In genomic region chr19:7699422-7700127, GRCh38 we compare ENCODE assay signal across 9 cellular contexts. TPM values are rescaled to one million over a fixed set of nuclear protein-coding genes. Genes with fewer than 3 reads are reported as not detected.
DNase-seq lines count a peak whose midpoint lies in the region; ATAC-seq and TF ChIP-seq lines count a peak whose summit lies in the region.
"Had no signal": no experiment of that assay in that cellular context is flagged by ENCODE, and none has a peak within 500 bp of the region (broad histone marks: within the 10 kb centered on the region; RNA-seq: fewer than 3 reads in every experiment).

No MANE protein-coding gene starts in this region.

- H3K27me3 Mint-ChIP-seq in T-helper 17 cell (peaks cover 17% of the 10 kb centered on the region), memory B cell (no peaks in the 10 kb centered on the region)

- no peaks in the 10 kb centered on the region for H3K9me3 ChIP-seq in T-helper 17 cell (ENCODE audit: control insufficient read depth, low read length, poor library complexity, severe bottlenecking)

- DNase-seq in CD1c-positive myeloid dendritic cell (ENCODE audit: extremely low spot score) (peak; percentile 93), T-helper 17 cell (no peak), memory B cell (ENCODE audit: low spot score in 2 of 2) (no peak), hippocampal formation (lab: John Stamatoyannopoulos, UW) (no peak), iPS-NIHi11 (ENCODE audit: low spot score) (no peak), NCI-H1092 treated with DMSO at 0.1 percent for 48 hours (lab: John Stamatoyannopoulos, UW) (no peak)
- DNase-seq: immature natural killer cell had no signal

- H3K9me3 Mint-ChIP-seq in memory B cell = no peaks in the 10 kb centered on the region

- H3K4me1 Mint-ChIP-seq in T-helper 17 cell (peaks cover 18% of the 10 kb centered on the region), memory B cell (peaks cover 58% of the 10 kb centered on the region)

- peak overlapping the region; percentile 57 for H3K27ac Mint-ChIP-seq in T-helper 17 cell
- peak overlapping the region; percentile 97 for H3K27ac Mint-ChIP-seq in memory B cell
- H3K27ac Mint-ChIP-seq: immature natural killer cell had no signal

- peak; percentile 16 for TF ChIP-seq POLR2A in GM19193 (IDR thresholded peaks at IDR 0.05; ENCODE audit: extremely low read depth, insufficient read depth, insufficient read length)

- H3K4me3 Mint-ChIP-seq in T-helper 17 cell (peak overlapping the region; percentile 33), memory B cell (peak overlapping the region; percentile 72)
- H3K4me3 Mint-ChIP-seq: immature natural killer cell had no signal

- ATAC-seq in T-helper 17 cell (no peak), memory B cell (ENCODE audit: low read depth) (peak; percentile 17), HG03196 (IDR thresholded peaks at IDR 0.05; ENCODE audit: unreplicated experiment) (no peak)

- H3K36me3 Mint-ChIP-seq in T-helper 17 cell (ENCODE audit: low read depth) (peaks cover 2% of the 10 kb centered on the region), memory B cell (peaks cover 8% of the 10 kb centered on the region)
- H3K36me3 Mint-ChIP-seq: immature natural killer cell had no signal

RNA-seq across cellular contexts. Expression of gene FCER2, which starts 2.4 kb away (rescaled TPM):
- 1 to 10 TPM in 1 of 2 donors, not detected in 1; 7.0 TPM for total RNA-seq in T-helper 17 cell

RNA-seq across cellular contexts. Expression of gene TRAPPC5, which starts 18.9 kb away (rescaled TPM):
- total RNA-seq in T-helper 17 cell = 10 to 100 TPM; 55.5 to 69.8 TPM

RNA-seq across cellular contexts. Expression of gene MCEMP1, which starts 22.7 kb away (rescaled TPM):
- total RNA-seq in T-helper 17 cell = under 1 TPM; 0.52 to 0.68 TPM

RNA-seq across cellular contexts. Expression of gene RETN, which starts 30.7 kb away (rescaled TPM):
- total RNA-seq in T-helper 17 cell = not detected

RNA-seq across cellular contexts. Expression of gene CLEC4G, which starts 32.3 kb away (rescaled TPM):
- total RNA-seq in T-helper 17 cell = not detected
